22 cellular contexts compared by ENCODE assay signal in genomic region chr2:231159306-231159705, GRCh38. TPM values are rescaled to one million over a fixed set of nuclear protein-coding genes. Genes with fewer than 3 reads are reported as not detected.
DNase-seq lines count a peak whose midpoint lies in the region; FAIRE-seq and TF ChIP-seq lines count a peak whose summit lies in the region.
"Had no signal": no experiment of that assay in that cellular context is flagged by ENCODE, and none has a peak within 500 bp of the region (broad histone marks: within the 10 kb centered on the region; RNA-seq: fewer than 3 reads in every experiment).

No MANE protein-coding gene starts in this region.

- no TSS peak for BruUV-seq in PC-9 (replicated peaks; lab: Mats Ljungman, UMichigan)

- H3K9me3 ChIP-seq in PC-9 (ENCODE audit: insufficient read depth, low read depth) (no peaks in the 10 kb centered on the region), parathyroid adenoma (ENCODE audit: control insufficient read depth, low read length) (no peaks in the 10 kb centered on the region), HAP-1 (no peaks in the 10 kb centered on the region)
- H3K9me3 ChIP-seq: ovary, right lobe of liver, thyroid gland had no signal

- CTCF ChIA-PET in PC-9 (lab: Charles Lee) = no interaction called here

- DNase-seq in PC-9 (no peak), NCI-H82 treated with DMSO at 0.1 percent for 48 hours (lab: John Stamatoyannopoulos, UW; ENCODE audit: unreplicated experiment) (no peak), HAP-1 (ENCODE audit: low spot score in 2 of 2) (no peak), NCI-H128 (lab: John Stamatoyannopoulos, UW; ENCODE audit: unreplicated experiment) (no peak), NCI-H446 treated with DMSO at 0.1 percent for 48 hours (lab: John Stamatoyannopoulos, UW) (no peak)
- DNase-seq: activated CD4-positive, alpha-beta T cell treated with anti-CD3 and anti-CD28 coated beads for 1 hour; CD4-positive, alpha-beta memory T cell; erythroblast; naive B cell; NCI-H1105; NCI-H2081 treated with DMSO at 0.1 percent for 48 hours; NCI-H524 treated with DMSO at 0.1 percent for 48 hours; ovary; right lobe of liver; thyroid gland had no signal

- no peaks in the 10 kb centered on the region for H3K79me2 ChIP-seq in PC-9 (ENCODE audit: low read depth)
- H3K79me2 ChIP-seq in parathyroid adenoma = no peaks in the 10 kb centered on the region

- no peak for TF ChIP-seq CTCF in PC-9 (conservative IDR thresholded peaks at IDR 0.05)
- no peak for TF ChIP-seq CTCF in parathyroid adenoma (IDR thresholded peaks at IDR 0.05)

- H3K36me3 Mint-ChIP-seq in dendritic cell treated with granulocyte-macrophage colony-stimulating factor and Interleukin-4, amounts not matched to agents 40 ng/mL and 50 ng/mL, for 4 days (ENCODE audit: low read depth) = peaks cover 66% of the 10 kb centered on the region

- H3K4me3 ChIP-seq in PC-9 (no peak overlapping the region), parathyroid adenoma (ENCODE audit: low read depth, low read length) (no peak overlapping the region), HAP-1 (no peak overlapping the region)
- H3K4me3 ChIP-seq: ovary, right lobe of liver, thyroid gland had no signal

- no peak overlapping the region for H3K4me3 Mint-ChIP-seq in dendritic cell treated with granulocyte-macrophage colony-stimulating factor and Interleukin-4, amounts not matched to agents 40 ng/mL and 50 ng/mL, for 4 days
- H3K4me3 Mint-ChIP-seq: activated T-helper 1 cell treated with anti-CD3 and anti-CD28 coated beads, Interleukin-12 subunit alpha, Interleukin-12 subunit beta, Interleukin-2, Interleukin-4 antibody, amounts not matched to agents 30 ng/mL and 10 ng/mL and 1 ng/mL, durations not matched to agents 14 hours and 24 hours and 36 hours; CD4-positive, alpha-beta memory T cell; memory B cell; naive B cell had no signal

- no peaks in the 10 kb centered on the region for H3K27me3 ChIP-seq in PC-9 (ENCODE audit: insufficient read depth, low read depth)
- H3K27me3 ChIP-seq in parathyroid adenoma (ENCODE audit: control insufficient read depth, insufficient read depth, low read length) = no peaks in the 10 kb centered on the region
- no peaks in the 10 kb centered on the region for H3K27me3 ChIP-seq in HAP-1 (ENCODE audit: low read depth)
- H3K27me3 ChIP-seq: ovary, right lobe of liver, thyroid gland had no signal

- H3K9me2 ChIP-seq in PC-9 (ENCODE audit: insufficient read depth) = no peaks in the 10 kb centered on the region

- in situ Hi-C loops in HAP-1 (cut with MboI; ENCODE audit: low sequenced_read_pairs) = no loop called here

- H3F3A ChIP-seq in PC-9 (ENCODE audit: insufficient read depth, low read depth) = peaks cover 18% of the 10 kb centered on the region

- H3K4me2 ChIP-seq in PC-9 (no peak overlapping the region), parathyroid adenoma (ENCODE audit: low read length) (peak overlapping the region; percentile 41)

- peaks cover 22% of the 10 kb centered on the region for H3K4me1 ChIP-seq in PC-9 (replicated peaks; ENCODE audit: insufficient read depth)
- H3K4me1 ChIP-seq in parathyroid adenoma = peaks cover 16% of the 10 kb centered on the region
- peaks cover 29% of the 10 kb centered on the region for H3K4me1 ChIP-seq in HAP-1
- H3K4me1 ChIP-seq: right lobe of liver, thyroid gland had no signal

- H4K20me1 ChIP-seq in PC-9 (ENCODE audit: insufficient read depth) = no peaks in the 10 kb centered on the region; the same call in 1 of the 2 replicates

- H3K9ac ChIP-seq in parathyroid adenoma = no peak overlapping the region

- peak; percentile 99 for FAIRE-seq in G401.6 (lab: Jason Lieb, UNC)
- FAIRE-seq: bronchial epithelial cell had no signal

- no peak overlapping the region for H2AFZ ChIP-seq in PC-9
- H2AFZ ChIP-seq in parathyroid adenoma = no peak overlapping the region

- no peaks in the 10 kb centered on the region for H3K27me3 Mint-ChIP-seq in dendritic cell treated with granulocyte-macrophage colony-stimulating factor and Interleukin-4, amounts not matched to agents 40 ng/mL and 50 ng/mL, for 4 days
- H3K27me3 Mint-ChIP-seq: CD4-positive, alpha-beta memory T cell; memory B cell; naive B cell had no signal

- POLR2A ChIA-PET in PC-9 (lab: Charles Lee; ENCODE audit: unreplicated experiment) = no interaction called here

- H3K36me3 ChIP-seq in PC-9 (ENCODE audit: low read depth) (peaks cover 18% of the 10 kb centered on the region), parathyroid adenoma (ENCODE audit: control insufficient read depth, insufficient read depth, low read length) (no peaks in the 10 kb centered on the region), HAP-1 (replicated peaks) (peaks cover 7% of the 10 kb centered on the region)
- H3K36me3 ChIP-seq: ovary, thyroid gland had no signal

- peak overlapping the region; percentile 20 for H3K27ac Mint-ChIP-seq in dendritic cell treated with granulocyte-macrophage colony-stimulating factor and Interleukin-4, amounts not matched to agents 40 ng/mL and 50 ng/mL, for 4 days
- H3K27ac Mint-ChIP-seq: activated T-helper 1 cell treated with anti-CD3 and anti-CD28 coated beads, Interleukin-12 subunit alpha, Interleukin-12 subunit beta, Interleukin-2, Interleukin-4 antibody, amounts not matched to agents 30 ng/mL and 10 ng/mL and 1 ng/mL, durations not matched to agents 14 hours and 24 hours and 36 hours; memory B cell had no signal

- no peaks in the 10 kb centered on the region for H3K9me3 Mint-ChIP-seq in dendritic cell treated with granulocyte-macrophage colony-stimulating factor and Interleukin-4, amounts not matched to agents 40 ng/mL and 50 ng/mL, for 4 days
- H3K9me3 Mint-ChIP-seq: activated T-helper 1 cell treated with anti-CD3 and anti-CD28 coated beads, Interleukin-12 subunit alpha, Interleukin-12 subunit beta, Interleukin-2, Interleukin-4 antibody, amounts not matched to agents 30 ng/mL and 10 ng/mL and 1 ng/mL, durations not matched to agents 14 hours and 24 hours and 36 hours; CD4-positive, alpha-beta memory T cell; memory B cell; naive B cell had no signal

- peak overlapping the region; percentile 26; the same call in 1 of the 2 replicates for H3K27ac ChIP-seq in PC-9
- no peak overlapping the region for H3K27ac ChIP-seq in parathyroid adenoma
- H3K27ac ChIP-seq: ovary, right lobe of liver, thyroid gland had no signal

- peaks cover 16% of the 10 kb centered on the region for H3K4me1 Mint-ChIP-seq in dendritic cell treated with granulocyte-macrophage colony-stimulating factor and Interleukin-4, amounts not matched to agents 40 ng/mL and 50 ng/mL, for 4 days (ENCODE audit: low read depth)
- H3K4me1 Mint-ChIP-seq: naive B cell had no signal

- intact Hi-C loops in PC-9 (cut with micrococcal nuclease; ENCODE audit: unreplicated experiment) = no loop called here
- intact Hi-C loops in dendritic cell treated with granulocyte-macrophage colony-stimulating factor and Interleukin-4, amounts not matched to agents 40 ng/mL and 50 ng/mL, for 4 days (cut with micrococcal nuclease) = no loop called here

RNA-seq across cellular contexts. Expression of gene HTR2B, which starts 34.5 kb away (rescaled TPM):
- not detected in 2 replicates for total RNA-seq in PC-9 (2021)
- total RNA-seq: activated CD8-positive, alpha-beta memory T cell treated with anti-CD3 and anti-CD28 coated beads for 36 hours; activated T-helper 1 cell treated with anti-CD3 and anti-CD28 coated beads, Interleukin-12 subunit alpha, Interleukin-12 subunit beta, Interleukin-2, Interleukin-4 antibody, amounts not matched to agents 30 ng/mL and 10 ng/mL and 1 ng/mL, durations not matched to agents 14 hours and 24 hours and 36 hours; CD4-positive, alpha-beta memory T cell had no signal

RNA-seq across cellular contexts. Expression of gene ARMC9, which starts 39.1 kb away (rescaled TPM):
- 23.4 and 29.7 TPM in 2 replicates for total RNA-seq in PC-9 (2021)
